ENCODE assay signal across 8 cellular contexts in the genomic region with DNA sequence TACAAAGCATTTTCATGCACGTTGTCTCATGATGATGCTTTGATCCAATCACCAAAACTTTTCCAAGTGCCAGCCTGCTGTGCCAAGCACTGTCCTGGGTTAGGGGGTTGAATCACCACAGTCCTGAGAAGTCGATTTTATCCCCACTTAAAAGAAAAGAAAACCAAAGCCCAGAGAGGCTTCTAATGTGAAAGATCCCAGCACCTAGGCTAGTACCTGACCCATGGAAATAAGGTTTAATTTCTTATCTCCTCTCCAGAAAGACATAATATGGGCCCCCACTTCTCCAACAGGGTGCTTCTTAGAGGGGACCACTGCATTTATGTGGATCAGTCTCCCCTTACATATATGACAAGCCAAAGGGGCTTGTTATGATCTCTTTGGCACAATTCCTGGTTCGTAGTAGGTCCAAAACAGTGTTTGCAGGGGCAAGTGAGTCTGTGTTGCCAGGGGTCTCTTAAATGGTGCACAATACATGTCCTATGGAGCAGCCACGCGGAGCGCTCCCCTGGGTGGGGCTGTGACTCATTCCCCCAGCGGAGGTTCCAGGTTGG. TPM values are rescaled to one million over a fixed set of nuclear protein-coding genes. Genes with fewer than 3 reads are reported as not detected.
DNase-seq lines count a peak whose midpoint lies in the region; ATAC-seq, FAIRE-seq and TF ChIP-seq lines count a peak whose summit lies in the region.

No MANE protein-coding gene starts in this region.

- H3K36me3 ChIP-seq in OCI-LY3 (replicated peaks; ENCODE audit: low read depth, low read length), result no peaks in the 10 kb centered on the region
- H3K36me3 ChIP-seq in endodermal cell (ENCODE audit: control insufficient read depth, insufficient read depth, low read length), result no peaks in the 10 kb centered on the region
- no peaks in the 10 kb centered on the region for H3K36me3 ChIP-seq in pancreas

- H3K27me3 ChIP-seq in OCI-LY3 (ENCODE audit: low read depth, low read length), result peaks cover 5% of the 10 kb centered on the region; the same call in 1 of the 2 replicates
- H3K27me3 ChIP-seq in endodermal cell (ENCODE audit: control insufficient read depth, insufficient read depth, low read length, poor library complexity, severe bottlenecking), result peaks cover 11% of the 10 kb centered on the region
- H3K27me3 ChIP-seq in pancreas, result no peaks in the 10 kb centered on the region

- H3K79me2 ChIP-seq in OCI-LY3 (ENCODE audit: low read length), result peaks cover 27% of the 10 kb centered on the region

- H2AFZ ChIP-seq in OCI-LY3 (ENCODE audit: low read depth, low read length), result no peak overlapping the region

- peak overlapping the region; percentile 85 for H3K4me3 ChIP-seq in OCI-LY3 (ENCODE audit: low read length)
- H3K4me3 ChIP-seq in endodermal cell (ENCODE audit: low read length), result peak overlapping the region; percentile 82
- H3K4me3 ChIP-seq in pancreas, result peak overlapping the region in 3 of 4 donors; percentile 39 to 70 (median 69)

- H3K4me1 ChIP-seq in OCI-LY3 (ENCODE audit: low read length) (peaks cover 33% of the 10 kb centered on the region), endodermal cell (ENCODE audit: control insufficient read depth, insufficient read depth, low read length) (peaks cover 14% of the 10 kb centered on the region), pancreas (peaks cover 0 to 16% (median 5%) of the 10 kb centered on the region in 3 donors)

- H3K36me3 Mint-ChIP-seq in CD14-positive monocyte (peaks cover 5 to 7% of the 10 kb centered on the region in 2 donors), endodermal cell (ENCODE audit: low read depth) (no peaks in the 10 kb centered on the region)

- WGBS in endodermal cell (ENCODE audit: insufficient coverage in 1 of 2, insufficient read length in 1 of 2), 2 experiments, result 17 to 26% methylated on average over 5 to 7 of the region's 7 CpGs
- 3 to 5% methylated on average over 7 of the region's 7 CpGs for WGBS in pancreas, 2 donors

- peak overlapping the region; percentile 78 for H3K27ac ChIP-seq in OCI-LY3 (ENCODE audit: low read length)
- H3K27ac ChIP-seq in endodermal cell (ENCODE audit: low read depth, low read length), result no peak overlapping the region
- H3K27ac ChIP-seq in pancreas, result peak overlapping the region; percentile 92 to 99 (median 97)

- DNase-seq in CD14-positive monocyte (ENCODE audit: low spot score) (no peak), endodermal cell (no peak), pancreas (no peak), left lobe of liver (ENCODE audit: low spot score) (no peak), SW 1271 (lab: John Stamatoyannopoulos, UW) (no peak)
- no peak for DNase-seq in stimulated activated CD4-positive, alpha-beta T cell treated with anti-CD3 and anti-CD28 coated beads, Interleukin-4, amount 100 ng/mL, for 1 hour

- H3K27me3 Mint-ChIP-seq in CD14-positive monocyte (ENCODE audit: low read depth in 3 of 3) (peaks cover 0 to 9% (median 3%) of the 10 kb centered on the region in 3 donors), endodermal cell (ENCODE audit: insufficient read depth) (peaks cover 24% of the 10 kb centered on the region)

- H3K4me3 Mint-ChIP-seq in CD14-positive monocyte (peak overlapping the region; percentile 92 to 98), endodermal cell (peak overlapping the region; percentile 81)

- peak overlapping the region; percentile 95 for H3K4me2 ChIP-seq in OCI-LY3 (ENCODE audit: low read length)

- no peaks in the 10 kb centered on the region for H4K20me1 ChIP-seq in OCI-LY3 (ENCODE audit: insufficient read depth, low read length)

- TF ChIP-seq CTCF in CD14-positive monocyte (IDR thresholded peaks at IDR 0.05), result no peak
- no peak for TF ChIP-seq CTCF in OCI-LY3 (IDR thresholded peaks at IDR 0.05; ENCODE audit: low read depth, low read length)
- TF ChIP-seq CTCF in endodermal cell (conservative IDR thresholded peaks at IDR 0.05), result no peak
- TF ChIP-seq CTCF in pancreas (IDR thresholded peaks at IDR 0.05), result no peak

- H3K27ac Mint-ChIP-seq in CD14-positive monocyte (peak overlapping the region; percentile 82 to 98 (median 96)), endodermal cell (peak overlapping the region; percentile 99)

- H3K9ac ChIP-seq in OCI-LY3 (ENCODE audit: low read length) (peak overlapping the region; percentile 76), endodermal cell (ENCODE audit: extremely low read depth, low read length, poor library complexity, severe bottlenecking) (no peak overlapping the region)

- FAIRE-seq in pancreas (lab: Jason Lieb, UNC), result no peak

- no peak for ATAC-seq in pancreas
- no peak for ATAC-seq in left lobe of liver
- no peak for ATAC-seq in HG02981 (IDR thresholded peaks at IDR 0.05; ENCODE audit: unreplicated experiment)

- H3K4me1 Mint-ChIP-seq in CD14-positive monocyte (peaks cover 56% of the 10 kb centered on the region), endodermal cell (peaks cover 43% of the 10 kb centered on the region)

- intact Hi-C loops in CD14-positive monocyte (cut with micrococcal nuclease), result loop anchor here (2.0 to 5.0 kb wide), 4 partner anchors 19 to 180 kb away; a partner anchor contains a TSS
- intact Hi-C loops in pancreas (cut with DNase I), result no loop called here

- H3K9me3 ChIP-seq in OCI-LY3 (ENCODE audit: insufficient read depth, low read length) (no peaks in the 10 kb centered on the region), endodermal cell (ENCODE audit: control insufficient read depth, low read length) (no peaks in the 10 kb centered on the region), pancreas (no peaks in the 10 kb centered on the region)

- no peaks in the 10 kb centered on the region for H3K9me3 Mint-ChIP-seq in CD14-positive monocyte
- H3K9me3 Mint-ChIP-seq in endodermal cell, result no peaks in the 10 kb centered on the region

RNA-seq across cellular contexts. Expression of a gene that starts 1.9 kb away (rescaled TPM):
- polyA plus RNA-seq in CD14-positive monocyte (1 to 10 TPM in 1 of 2 donors, under 1 TPM in 1; 0.11 to 1.8 TPM), pancreas (10 to 100 TPM in 1 of 2 donors, 1 to 10 TPM in 1; 6.5 to 31.4 TPM)
- total RNA-seq in endodermal cell (10 to 100 TPM; 73.9 to 77.3 TPM), pancreas (10 to 100 TPM; 15.2 to 40.8 (median 23.3) TPM), left lobe of liver (24.7 TPM)
- polyA plus RNA-seq in endodermal cell (2013, experiment 1 of 2), result 24.3 TPM
- 23.6 TPM for polyA plus RNA-seq in endodermal cell (2013, experiment 2 of 2)

RNA-seq across cellular contexts. Expression of a gene that starts 28.5 kb away (rescaled TPM):
- polyA plus RNA-seq in CD14-positive monocyte, result not detected
- under 1 TPM in 1 of 2 donors, not detected in 1; 0.38 TPM for total RNA-seq in endodermal cell
- polyA plus RNA-seq in endodermal cell (2013, experiment 1 of 2), result 0.36 TPM
- polyA plus RNA-seq in endodermal cell (2013, experiment 2 of 2), result 0.54 TPM
- total RNA-seq in pancreas, result under 1 TPM in 1 of 6 donors, not detected in 5; 0.16 TPM
- polyA plus RNA-seq in pancreas, result under 1 TPM; 0.09 to 0.19 TPM
- not detected for total RNA-seq in left lobe of liver

RNA-seq across cellular contexts. Expression of a gene that starts 43.9 kb away (rescaled TPM):
- polyA plus RNA-seq in CD14-positive monocyte (not detected), pancreas (not detected)
- total RNA-seq in endodermal cell (not detected), pancreas (not detected), left lobe of liver (not detected)
- polyA plus RNA-seq in endodermal cell (2013, experiment 1 of 2), result not detected
- polyA plus RNA-seq in endodermal cell (2013, experiment 2 of 2), result not detected

RNA-seq across cellular contexts. Expression of a gene that starts 43.9 kb away (rescaled TPM):
- polyA plus RNA-seq in CD14-positive monocyte (under 1 TPM; 0.08 to 0.09 TPM), pancreas (under 1 TPM; 0.11 to 0.19 TPM)
- total RNA-seq in endodermal cell (under 1 TPM in 1 of 2 donors, not detected in 1; 0.07 TPM), pancreas (under 1 TPM; 0.06 to 0.20 (median 0.12) TPM), left lobe of liver (0.08 TPM)
- not detected for polyA plus RNA-seq in endodermal cell (2013, experiment 1 of 2)
- polyA plus RNA-seq in endodermal cell (2013, experiment 2 of 2), result not detected

Comparison
In these comparisons a context has a peak if more than half of its experiments do, and no peak if none do; other contexts are left out.
1. intact Hi-C loops: an anchor here in CD14-positive monocyte (2.0 to 5.0 kb wide); none called in pancreas.